Comparison of ENCODE assay signal across 8 cellular contexts in genomic region chr6:36838896-36839818, GRCh38. TPM values are rescaled to one million over a fixed set of nuclear protein-coding genes. Genes with fewer than 3 reads are reported as not detected.
A peak's percentile ranks its signal among the peaks of the same experiment; 100 is the strongest.
DNase-seq lines count a peak whose midpoint lies in the region; ATAC-seq and TF ChIP-seq lines count a peak whose summit lies in the region.

Gene CPNE5 (minus strand): TSS chr6:36839444. CDS start chr6:36839377, 67 bp downstream.

- H3K9me3 ChIP-seq in iPS-18c (ENCODE audit: control insufficient read depth, insufficient read depth, low read length): peaks cover 4% of the 10 kb centered on the region
- no peaks in the 10 kb centered on the region for H3K9me3 ChIP-seq in suprapubic skin

- TF ChIP-seq EP300 in suprapubic skin (IDR thresholded peaks at IDR 0.05): no peak

- DNase-seq in activated T-cell treated with anti-CD3 and anti-CD28 coated beads, Interleukin-2, amount 50 U/mL, for 4 hours: no peak
- no peak for DNase-seq in activated T-cell treated with anti-CD3 and anti-CD28 coated beads, Interleukin-2, amount 50 U/mL, for 1 hour
- DNase-seq in suprapubic skin (ENCODE audit: low spot score in 2 of 2) (no peak), islet precursor cell (no peak)
- DNase-seq in central memory CD4-positive, alpha-beta T cell: no peak

- H3K4me3 ChIP-seq in iPS-18c (ENCODE audit: insufficient read depth, low read depth, low read length) (peak within 1 kb of the TSS; percentile 62), suprapubic skin (peak within 1 kb of the TSS; percentile 68)

- peaks cover 44% of the 10 kb centered on the region for H3K4me1 ChIP-seq in suprapubic skin

- no peaks in the 10 kb centered on the region for H3K36me3 Mint-ChIP-seq in activated T-cell treated with anti-CD3 and anti-CD28 coated beads, Interleukin-2, amount 50 U/mL, for 4 hours (ENCODE audit: insufficient read depth)

- H3K4me1 Mint-ChIP-seq in activated T-cell treated with anti-CD3 and anti-CD28 coated beads, Interleukin-2, amount 50 U/mL, for 4 hours (ENCODE audit: low read depth): peaks cover 8% of the 10 kb centered on the region

- WGBS in suprapubic skin: 8% methylated on average over 34 of the region's 63 CpGs

- peaks cover 8% of the 10 kb centered on the region for H3K27me3 ChIP-seq in suprapubic skin

- no peak for TF ChIP-seq POLR2A in suprapubic skin (IDR thresholded peaks at IDR 0.05)

- no peaks in the 10 kb centered on the region for H3K9me3 Mint-ChIP-seq in activated T-cell treated with anti-CD3 and anti-CD28 coated beads, Interleukin-2, amount 50 U/mL, for 4 hours

- peak within 1 kb of the TSS; percentile 76 for H3K4me3 Mint-ChIP-seq in activated T-cell treated with anti-CD3 and anti-CD28 coated beads, Interleukin-2, amount 50 U/mL, for 4 hours

- H3K27me3 Mint-ChIP-seq in activated T-cell treated with anti-CD3 and anti-CD28 coated beads, Interleukin-2, amount 50 U/mL, for 4 hours (ENCODE audit: low read depth): peaks cover 29% of the 10 kb centered on the region

- peak within 1 kb of the TSS; percentile 81 for H3K27ac ChIP-seq in angular gyrus (ENCODE audit: low read depth, low read length)
- no peak within 1 kb of the TSS for H3K27ac ChIP-seq in suprapubic skin

- no peaks in the 10 kb centered on the region for H3K36me3 ChIP-seq in suprapubic skin

- no peak for TF ChIP-seq CTCF in suprapubic skin (IDR thresholded peaks at IDR 0.05)

- peak; percentile 13 to 30 for ATAC-seq in activated T-cell treated with anti-CD3 and anti-CD28 coated beads, Interleukin-2, amount 50 U/mL, for 4 hours
- no peak for ATAC-seq in GM18498 (IDR thresholded peaks at IDR 0.05; ENCODE audit: unreplicated experiment)

RNA-seq across cellular contexts. Expression of gene CPNE5, which starts in this region (rescaled TPM):
- under 1 TPM; 0.26 to 0.52 (median 0.28) TPM for total RNA-seq in activated T-cell treated with anti-CD3 and anti-CD28 coated beads, Interleukin-2, amount 50 U/mL, for 4 hours
- 1 to 10 TPM in 2 of 4 donors, under 1 TPM in 2; 0.48 to 1.2 (median 0.90) TPM for total RNA-seq in suprapubic skin

Comparison
In these comparisons a context has a peak if more than half of its experiments do, and no peak if none do; other contexts are left out.
1. Peak in ATAC-seq in activated T-cell treated with anti-CD3 and anti-CD28 coated beads, Interleukin-2, amount 50 U/mL, for 4 hours; RNA of the gene not detected or under 1 TPM.